In the genomic region with DNA sequence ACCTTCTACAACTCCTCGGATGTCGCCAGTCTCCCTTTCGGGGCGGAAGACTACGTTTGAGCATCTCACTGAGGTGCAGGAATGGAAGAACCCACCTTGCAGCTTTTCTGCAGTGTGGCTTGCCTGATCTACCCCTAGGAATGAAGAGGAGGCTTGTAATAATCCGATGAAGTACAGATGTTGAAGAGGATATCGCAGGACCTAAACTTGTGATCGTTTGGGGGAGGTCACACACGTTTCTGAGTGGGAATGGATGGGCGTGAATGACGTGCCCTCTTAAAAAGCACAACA, we compare ENCODE assay signal across 1 cellular context.
TF ChIP-seq lines count a peak whose summit lies in the region.

No MANE protein-coding gene starts in this region.

TF ChIP-seq in K562, 482 proteins besides CTCF, POLR2A, EP300 and RAD21 (continued from another document):
- TF ChIP-seq NFRKB (IDR thresholded peaks at IDR 0.05; ENCODE audit: low read depth) (0 out of 2 replicates have a peak, but pooled peaks have one; percentile 16), TOE1 (IDR thresholded peaks at IDR 0.05; ENCODE audit: borderline replicate concordance) (no peak), TOE1 (CRISPR knock-in tag; IDR thresholded peaks at IDR 0.05; ENCODE audit: borderline replicate concordance, low read depth) (0 out of 2 replicates have a peak, but pooled peaks have one; percentile 53), PRMT5 (CRISPR knock-in tag; IDR thresholded peaks at IDR 0.05) (no peak), HNRNPK (IDR thresholded peaks at IDR 0.05; ENCODE audit: low read depth, low read length, poor library complexity, severe bottlenecking) (no peak)
- TF ChIP-seq, protein P1, sequence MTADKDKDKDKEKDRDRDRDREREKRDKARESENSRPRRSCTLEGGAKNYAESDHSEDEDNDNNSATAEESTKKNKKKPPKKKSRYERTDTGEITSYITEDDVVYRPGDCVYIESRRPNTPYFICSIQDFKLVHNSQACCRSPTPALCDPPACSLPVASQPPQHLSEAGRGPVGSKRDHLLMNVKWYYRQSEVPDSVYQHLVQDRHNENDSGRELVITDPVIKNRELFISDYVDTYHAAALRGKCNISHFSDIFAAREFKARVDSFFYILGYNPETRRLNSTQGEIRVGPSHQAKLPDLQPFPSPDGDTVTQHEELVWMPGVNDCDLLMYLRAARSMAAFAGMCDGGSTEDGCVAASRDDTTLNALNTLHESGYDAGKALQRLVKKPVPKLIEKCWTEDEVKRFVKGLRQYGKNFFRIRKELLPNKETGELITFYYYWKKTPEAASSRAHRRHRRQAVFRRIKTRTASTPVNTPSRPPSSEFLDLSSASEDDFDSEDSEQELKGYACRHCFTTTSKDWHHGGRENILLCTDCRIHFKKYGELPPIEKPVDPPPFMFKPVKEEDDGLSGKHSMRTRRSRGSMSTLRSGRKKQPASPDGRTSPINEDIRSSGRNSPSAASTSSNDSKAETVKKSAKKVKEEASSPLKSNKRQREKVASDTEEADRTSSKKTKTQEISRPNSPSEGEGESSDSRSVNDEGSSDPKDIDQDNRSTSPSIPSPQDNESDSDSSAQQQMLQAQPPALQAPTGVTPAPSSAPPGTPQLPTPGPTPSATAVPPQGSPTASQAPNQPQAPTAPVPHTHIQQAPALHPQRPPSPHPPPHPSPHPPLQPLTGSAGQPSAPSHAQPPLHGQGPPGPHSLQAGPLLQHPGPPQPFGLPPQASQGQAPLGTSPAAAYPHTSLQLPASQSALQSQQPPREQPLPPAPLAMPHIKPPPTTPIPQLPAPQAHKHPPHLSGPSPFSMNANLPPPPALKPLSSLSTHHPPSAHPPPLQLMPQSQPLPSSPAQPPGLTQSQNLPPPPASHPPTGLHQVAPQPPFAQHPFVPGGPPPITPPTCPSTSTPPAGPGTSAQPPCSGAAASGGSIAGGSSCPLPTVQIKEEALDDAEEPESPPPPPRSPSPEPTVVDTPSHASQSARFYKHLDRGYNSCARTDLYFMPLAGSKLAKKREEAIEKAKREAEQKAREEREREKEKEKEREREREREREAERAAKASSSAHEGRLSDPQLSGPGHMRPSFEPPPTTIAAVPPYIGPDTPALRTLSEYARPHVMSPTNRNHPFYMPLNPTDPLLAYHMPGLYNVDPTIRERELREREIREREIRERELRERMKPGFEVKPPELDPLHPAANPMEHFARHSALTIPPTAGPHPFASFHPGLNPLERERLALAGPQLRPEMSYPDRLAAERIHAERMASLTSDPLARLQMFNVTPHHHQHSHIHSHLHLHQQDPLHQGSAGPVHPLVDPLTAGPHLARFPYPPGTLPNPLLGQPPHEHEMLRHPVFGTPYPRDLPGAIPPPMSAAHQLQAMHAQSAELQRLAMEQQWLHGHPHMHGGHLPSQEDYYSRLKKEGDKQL (CRISPR knock-in tag; IDR thresholded peaks at IDR 0.05; ENCODE audit: borderline replicate concordance), result 0 out of 2 replicates have a peak, but pooled peaks have one; percentile 11
- TF ChIP-seq, protein P2, sequence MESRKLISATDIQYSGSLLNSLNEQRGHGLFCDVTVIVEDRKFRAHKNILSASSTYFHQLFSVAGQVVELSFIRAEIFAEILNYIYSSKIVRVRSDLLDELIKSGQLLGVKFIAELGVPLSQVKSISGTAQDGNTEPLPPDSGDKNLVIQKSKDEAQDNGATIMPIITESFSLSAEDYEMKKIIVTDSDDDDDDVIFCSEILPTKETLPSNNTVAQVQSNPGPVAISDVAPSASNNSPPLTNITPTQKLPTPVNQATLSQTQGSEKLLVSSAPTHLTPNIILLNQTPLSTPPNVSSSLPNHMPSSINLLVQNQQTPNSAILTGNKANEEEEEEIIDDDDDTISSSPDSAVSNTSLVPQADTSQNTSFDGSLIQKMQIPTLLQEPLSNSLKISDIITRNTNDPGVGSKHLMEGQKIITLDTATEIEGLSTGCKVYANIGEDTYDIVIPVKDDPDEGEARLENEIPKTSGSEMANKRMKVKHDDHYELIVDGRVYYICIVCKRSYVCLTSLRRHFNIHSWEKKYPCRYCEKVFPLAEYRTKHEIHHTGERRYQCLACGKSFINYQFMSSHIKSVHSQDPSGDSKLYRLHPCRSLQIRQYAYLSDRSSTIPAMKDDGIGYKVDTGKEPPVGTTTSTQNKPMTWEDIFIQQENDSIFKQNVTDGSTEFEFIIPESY (CRISPR knock-in tag; IDR thresholded peaks at IDR 0.05), result no peak
